ENCODE assay signal across 2 cellular contexts in the genomic region with DNA sequence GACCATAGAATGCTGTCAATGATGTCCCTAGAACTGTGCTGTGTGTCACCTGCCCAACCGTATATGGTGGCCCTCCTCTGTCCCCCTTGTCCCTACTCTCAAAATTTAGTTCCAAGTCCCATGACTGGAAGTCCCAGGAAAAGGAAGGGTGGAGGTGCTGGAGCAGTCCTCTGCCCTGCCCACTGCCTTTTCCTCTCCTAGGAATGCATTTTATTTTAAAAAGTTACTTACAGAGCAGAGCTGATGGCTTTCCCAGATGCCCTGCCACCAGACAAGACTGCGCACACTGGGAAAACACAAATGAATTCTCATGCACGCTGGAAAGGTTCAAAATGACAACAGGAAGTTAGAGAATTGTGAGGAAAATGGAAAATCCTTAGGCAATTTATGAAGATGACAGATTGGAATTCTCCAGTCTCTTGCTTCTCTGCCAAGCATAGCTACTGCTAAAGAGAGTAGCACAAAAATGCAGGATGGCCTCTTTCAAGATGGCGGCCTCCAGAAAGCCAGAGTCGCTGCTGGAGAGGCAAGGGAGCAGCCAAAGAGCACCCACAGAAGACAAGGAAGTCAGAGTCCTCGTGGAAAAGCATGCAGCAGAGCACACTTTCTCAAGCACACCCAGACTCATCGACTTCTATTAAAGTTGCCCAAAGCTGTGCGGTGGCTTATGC.
TF ChIP-seq lines count a peak whose summit lies in the region.

No MANE protein-coding gene starts in this region.

TF ChIP-seq in GM23338, 12 proteins besides CTCF, POLR2A, EP300 and RAD21 (continued from another document and continues in another):
- no peak for TF ChIP-seq REST (IDR thresholded peaks at IDR 0.05; ENCODE audit: unreplicated experiment)
- no peak for TF ChIP-seq EZH2 (IDR thresholded peaks at IDR 0.05; ENCODE audit: low read depth, unreplicated experiment)
- TF ChIP-seq ETS1 (IDR thresholded peaks at IDR 0.05): no peak
- no peak for TF ChIP-seq STAT1 (IDR thresholded peaks at IDR 0.05; ENCODE audit: unreplicated experiment)
- TF ChIP-seq ZNF462 (CRISPR knock-in tag; IDR thresholded peaks at IDR 0.05): no peak
- TF ChIP-seq POLR2AphosphoS5 (IDR thresholded peaks at IDR 0.05; ENCODE audit: low read depth): no peak
- TF ChIP-seq NANOG (IDR thresholded peaks at IDR 0.05; ENCODE audit: borderline replicate concordance): no peak
- TF ChIP-seq ZNF331 (CRISPR knock-in tag; IDR thresholded peaks at IDR 0.05; ENCODE audit: low read depth): no peak

TF ChIP-seq in IMR-90, 13 proteins besides CTCF, POLR2A, EP300 and RAD21 (continued from another document):
- TF ChIP-seq, protein P1, sequence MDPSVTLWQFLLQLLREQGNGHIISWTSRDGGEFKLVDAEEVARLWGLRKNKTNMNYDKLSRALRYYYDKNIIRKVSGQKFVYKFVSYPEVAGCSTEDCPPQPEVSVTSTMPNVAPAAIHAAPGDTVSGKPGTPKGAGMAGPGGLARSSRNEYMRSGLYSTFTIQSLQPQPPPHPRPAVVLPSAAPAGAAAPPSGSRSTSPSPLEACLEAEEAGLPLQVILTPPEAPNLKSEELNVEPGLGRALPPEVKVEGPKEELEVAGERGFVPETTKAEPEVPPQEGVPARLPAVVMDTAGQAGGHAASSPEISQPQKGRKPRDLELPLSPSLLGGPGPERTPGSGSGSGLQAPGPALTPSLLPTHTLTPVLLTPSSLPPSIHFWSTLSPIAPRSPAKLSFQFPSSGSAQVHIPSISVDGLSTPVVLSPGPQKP (IDR thresholded peaks at IDR 0.05; ENCODE audit: borderline replicate concordance, low read depth, low read length): no peak
- TF ChIP-seq MAFK (IDR thresholded peaks at IDR 0.05; ENCODE audit: low read depth, low read length) (no peak), SMC3 (IDR thresholded peaks at IDR 0.05; ENCODE audit: low read depth, low read length) (no peak), USF2 (IDR thresholded peaks at IDR 0.05; ENCODE audit: low read depth, low read length) (no peak), MXI1 (IDR thresholded peaks at IDR 0.05; ENCODE audit: borderline replicate concordance, low read depth, low read length) (no peak), MAZ (IDR thresholded peaks at IDR 0.05; ENCODE audit: borderline replicate concordance, low read depth, low read length) (no peak)
